Comparison of ENCODE assay signal across 21 cellular contexts in the genomic region with DNA sequence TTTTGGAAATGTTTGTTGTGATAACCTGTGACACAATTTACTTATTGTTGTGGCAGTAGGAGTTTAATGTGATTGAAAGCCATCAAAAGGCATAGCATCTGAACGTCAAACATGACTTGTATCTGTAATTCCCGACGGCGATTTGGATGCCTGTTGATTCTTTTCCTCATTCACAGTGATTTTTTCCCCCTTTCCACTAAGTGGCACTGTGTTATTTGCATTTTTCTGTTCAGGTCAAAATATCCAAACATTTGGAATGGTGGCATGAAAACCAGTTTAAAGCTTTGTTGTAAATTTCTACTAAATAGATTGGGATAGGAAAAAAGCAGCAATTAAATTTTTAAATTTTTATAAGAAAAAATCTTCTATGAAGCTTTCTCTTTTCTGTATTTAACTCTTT.
"Had no signal": no experiment of that assay in that cellular context is flagged by ENCODE, and none has a peak within 500 bp of the region (broad histone marks: within the 10 kb centered on the region; RNA-seq: fewer than 3 reads in every experiment).

No MANE protein-coding gene starts in this region.

- H3K36me3 Mint-ChIP-seq: activated naive CD4-positive, alpha-beta T cell treated with anti-CD3 and anti-CD28 coated beads, Interleukin-2, amount 10 ng/mL, durations not matched to agents 7 days and 5 days; naive B cell had no signal

- H3K27me3 ChIP-seq: ascending aorta, breast epithelium, gastrocnemius medialis, right atrium auricular region, tibial nerve, uterus had no signal

- H3K36me3 ChIP-seq: ascending aorta, breast epithelium, gastrocnemius medialis, heart right ventricle, right atrium auricular region, tibial nerve, uterus had no signal

- DNase-seq: activated CD4-positive, alpha-beta T cell treated with anti-CD3 and anti-CD28 coated beads for 1 hour; activated CD4-positive, alpha-beta T cell treated with anti-CD3 and anti-CD28 coated beads, Interleukin-2, amount 50 U/mL, for 4 hours; activated naive CD4-positive, alpha-beta T cell treated with anti-CD3 and anti-CD28 coated beads, Interleukin-2, amount 10 ng/mL, durations not matched to agents 7 days and 5 days; effector memory CD8-positive, alpha-beta T cell; gastrocnemius medialis; heart right ventricle; left colon; naive B cell; stimulated activated CD4-positive, alpha-beta T cell treated with anti-CD3 and anti-CD28 coated beads, Interleukin-15, amount 100 ng/mL, for 24 hours; stimulated activated CD4-positive, alpha-beta T cell treated with anti-CD3 and anti-CD28 coated beads, Interleukin-4, amount 100 ng/mL, for 1 hour; stimulated activated naive CD4-positive, alpha-beta T cell; T1000; uterus had no signal

- H3K9me3 Mint-ChIP-seq: activated naive CD4-positive, alpha-beta T cell treated with anti-CD3 and anti-CD28 coated beads, Interleukin-2, amount 10 ng/mL, durations not matched to agents 7 days and 5 days; dendritic cell treated with granulocyte-macrophage colony-stimulating factor and Interleukin-4, amounts not matched to agents 40 ng/mL and 50 ng/mL, for 4 days; effector memory CD8-positive, alpha-beta T cell had no signal

- H3K4me1 ChIP-seq: ascending aorta, breast epithelium, gastrocnemius medialis, heart right ventricle, right atrium auricular region, tibial nerve, uterus had no signal

- H3K4me3 Mint-ChIP-seq: activated naive CD4-positive, alpha-beta T cell treated with anti-CD3 and anti-CD28 coated beads, Interleukin-2, amount 10 ng/mL, durations not matched to agents 7 days and 5 days; dendritic cell treated with granulocyte-macrophage colony-stimulating factor and Interleukin-4, amounts not matched to agents 40 ng/mL and 50 ng/mL, for 4 days; effector memory CD8-positive, alpha-beta T cell; naive B cell had no signal

- H3K27ac ChIP-seq: ascending aorta, breast epithelium, epithelial cell of prostate, gastrocnemius medialis, heart right ventricle, right atrium auricular region, skin epidermis, tibial nerve, uterus had no signal

- H3K9me3 ChIP-seq: ascending aorta, breast epithelium, gastrocnemius medialis, heart right ventricle, right atrium auricular region, tibial nerve, uterus had no signal

- H3K4me1 Mint-ChIP-seq: activated naive CD4-positive, alpha-beta T cell treated with anti-CD3 and anti-CD28 coated beads, Interleukin-2, amount 10 ng/mL, durations not matched to agents 7 days and 5 days had no signal

- H3K4me3 ChIP-seq: ascending aorta, breast epithelium, gastrocnemius medialis, heart right ventricle, lung, right atrium auricular region, skin epidermis, tibial nerve, uterus had no signal

- H3K27ac Mint-ChIP-seq: activated naive CD4-positive, alpha-beta T cell treated with anti-CD3 and anti-CD28 coated beads, Interleukin-2, amount 10 ng/mL, durations not matched to agents 7 days and 5 days; dendritic cell treated with granulocyte-macrophage colony-stimulating factor and Interleukin-4, amounts not matched to agents 40 ng/mL and 50 ng/mL, for 4 days; effector memory CD8-positive, alpha-beta T cell; naive B cell had no signal

- H3K27me3 Mint-ChIP-seq: dendritic cell treated with granulocyte-macrophage colony-stimulating factor and Interleukin-4, amounts not matched to agents 40 ng/mL and 50 ng/mL, for 4 days had no signal

- ATAC-seq: effector memory CD8-positive, alpha-beta T cell; gastrocnemius medialis; heart right ventricle; left colon had no signal
